Comparison of ENCODE assay signal across 14 cellular contexts in the genomic region with DNA sequence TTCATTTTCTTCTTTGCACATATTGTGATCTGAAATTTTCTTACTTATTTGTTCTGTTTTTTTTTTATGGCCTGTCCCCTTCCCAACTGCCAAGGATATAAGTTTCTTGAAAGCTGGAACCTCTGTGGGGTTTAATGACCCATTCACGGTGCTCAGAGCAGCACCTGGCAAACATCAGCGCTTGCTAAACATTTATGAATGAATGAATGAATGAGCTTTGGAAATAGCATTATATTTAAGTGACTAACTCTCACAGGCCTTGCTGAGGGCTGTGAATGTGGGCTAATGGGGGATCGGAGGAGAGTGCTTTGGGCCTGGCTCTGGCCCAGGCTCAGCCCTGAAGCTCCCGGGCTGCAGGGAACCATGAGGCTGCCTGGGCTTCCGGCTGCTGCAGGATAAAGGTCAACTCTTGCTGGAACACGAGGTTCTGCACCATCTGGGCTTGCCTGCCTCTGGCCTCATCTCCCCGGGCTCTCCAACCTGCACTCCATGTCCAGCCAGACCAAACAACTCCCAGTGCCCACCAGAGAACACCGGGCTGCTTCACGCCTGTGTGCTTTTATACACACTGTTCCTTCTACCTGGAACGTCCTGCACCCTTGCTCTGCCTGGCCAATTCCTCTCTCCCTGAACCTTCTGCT. TPM values are rescaled to one million over a fixed set of nuclear protein-coding genes. Genes with fewer than 3 reads are reported as not detected.
DNase-seq lines count a peak whose midpoint lies in the region; ATAC-seq and TF ChIP-seq lines count a peak whose summit lies in the region.
"Had no signal": no experiment of that assay in that cellular context is flagged by ENCODE, and none has a peak within 500 bp of the region (broad histone marks: within the 10 kb centered on the region; RNA-seq: fewer than 3 reads in every experiment).

No MANE protein-coding gene starts in this region.

- H2AFZ ChIP-seq in ACC112 (ENCODE audit: low read length, unreplicated experiment): peak overlapping the region; percentile 7

- H3K9me3 ChIP-seq in left ventricle myocardium inferior (replicated peaks) (no peaks in the 10 kb centered on the region), prostate gland (no peaks in the 10 kb centered on the region), breast epithelium (no peaks in the 10 kb centered on the region)

- no peak overlapping the region for H3K4me3 ChIP-seq in ACC112 (ENCODE audit: low read depth, low read length)
- H3K4me3 ChIP-seq in left ventricle myocardium inferior: no peak overlapping the region
- no peak overlapping the region for H3K4me3 ChIP-seq in prostate gland
- H3K4me3 ChIP-seq in breast epithelium: no peak overlapping the region

- DNase-seq in left ventricle myocardium inferior: peak; percentile 71
- peak; percentile 77 for DNase-seq in prostate gland (ENCODE audit: low spot score)
- DNase-seq in NCI-H446 (lab: John Stamatoyannopoulos, UW): no peak
- DNase-seq in NCI-H524 treated with DMSO at 0.1 percent for 48 hours (lab: John Stamatoyannopoulos, UW): no peak
- no peak for DNase-seq in breast epithelium (ENCODE audit: low spot score in 2 of 2)
- DNase-seq: activated T-cell treated with anti-CD3 and anti-CD28 coated beads, Interleukin-2, amount 50 U/mL, for 4 hours; cortex of kidney; GDM1; kidney glomerular epithelial cell; NCI-H774; trophoblast cell had no signal

- H3K27ac ChIP-seq in ACC112 (ENCODE audit: low read depth, low read length) (no peak overlapping the region), VCaP (peak overlapping the region; percentile 100), left ventricle myocardium inferior (replicated peaks) (peak overlapping the region; percentile 100), prostate gland (peak overlapping the region; percentile 99 to 100), breast epithelium (peak overlapping the region in 1 of 2 donors; percentile 48)

- no peak for ATAC-seq in GM18511 (IDR thresholded peaks at IDR 0.05; ENCODE audit: unreplicated experiment)
- ATAC-seq: activated T-cell treated with anti-CD3 and anti-CD28 coated beads, Interleukin-2, amount 50 U/mL, for 4 hours had no signal

- no peaks in the 10 kb centered on the region for H3K79me2 ChIP-seq in ACC112 (ENCODE audit: control insufficient read depth, insufficient read depth, low read length, unreplicated experiment)

- H3K4me1 ChIP-seq in ACC112 (ENCODE audit: control insufficient read depth, insufficient read depth, low read length, unreplicated experiment) (peaks cover 56% of the 10 kb centered on the region), left ventricle myocardium inferior (peaks cover 92% of the 10 kb centered on the region), prostate gland (replicated peaks) (peaks cover 73% of the 10 kb centered on the region), breast epithelium (peaks cover 16 to 22% of the 10 kb centered on the region in 2 donors)

- intact Hi-C loops in left ventricle myocardium inferior (cut with micrococcal nuclease): no loop called here
- intact Hi-C loops in prostate gland (cut with DNase I): no loop called here
- intact Hi-C loops in breast epithelium (cut with DNase I; ENCODE audit: low total_unique reads): no loop called here

- WGBS in prostate gland: 47% methylated on average over 10 of the region's 10 CpGs

- TF ChIP-seq POLR2A in prostate gland (IDR thresholded peaks at IDR 0.05): no peak
- no peak for TF ChIP-seq POLR2A in breast epithelium (IDR thresholded peaks at IDR 0.05)

- no peak for TF ChIP-seq CTCF in VCaP (conservative IDR thresholded peaks at IDR 0.05)
- no peak for TF ChIP-seq CTCF in left ventricle myocardium inferior (IDR thresholded peaks at IDR 0.05; ENCODE audit: borderline replicate concordance)
- no peak for TF ChIP-seq CTCF in prostate gland (IDR thresholded peaks at IDR 0.05)
- TF ChIP-seq CTCF in breast epithelium (IDR thresholded peaks at IDR 0.05): no peak

- H3K27me3 ChIP-seq in ACC112 (ENCODE audit: insufficient read depth, low read length): no peaks in the 10 kb centered on the region
- H3K27me3 ChIP-seq in left ventricle myocardium inferior (ENCODE audit: low read depth): no peaks in the 10 kb centered on the region
- H3K27me3 ChIP-seq in prostate gland (replicated peaks; ENCODE audit: insufficient read depth): no peaks in the 10 kb centered on the region
- no peaks in the 10 kb centered on the region for H3K27me3 ChIP-seq in breast epithelium

- H3K36me3 ChIP-seq in ACC112 (ENCODE audit: insufficient read depth, low read length) (no peaks in the 10 kb centered on the region), left ventricle myocardium inferior (no peaks in the 10 kb centered on the region), prostate gland (no peaks in the 10 kb centered on the region), breast epithelium (no peaks in the 10 kb centered on the region)

RNA-seq across cellular contexts. Expression of a gene that starts 14.6 kb away (rescaled TPM):
- total RNA-seq in left ventricle myocardium inferior (not detected), prostate gland (1 to 10 TPM; 1.7 to 4.4 TPM), breast epithelium (1 to 10 TPM in 1 of 3 donors, under 1 TPM in 2; 0.29 to 1.4 (median 0.33) TPM)

RNA-seq across cellular contexts. Expression of a gene that starts 33.5 kb away (rescaled TPM):
- 101 TPM for total RNA-seq in left ventricle myocardium inferior
- total RNA-seq in prostate gland: 100 to 1,000 TPM; 201 to 248 TPM
- total RNA-seq in breast epithelium: 100 to 1,000 TPM; 167 to 970 (median 266) TPM

RNA-seq across cellular contexts. Expression of a gene that starts 54.2 kb away (rescaled TPM):
- total RNA-seq in left ventricle myocardium inferior (not detected), prostate gland (not detected), breast epithelium (1 to 10 TPM in 1 of 3 donors, not detected in 2; 2.3 TPM)
- total RNA-seq: activated T-cell treated with anti-CD3 and anti-CD28 coated beads, Interleukin-2, amount 50 U/mL, for 4 hours had no signal

RNA-seq across cellular contexts. Expression of a gene that starts 58.6 kb away (rescaled TPM):
- not detected for total RNA-seq in left ventricle myocardium inferior
- total RNA-seq in prostate gland: not detected
- total RNA-seq in breast epithelium: 1 to 10 TPM in 1 of 3 donors, not detected in 2; 1.3 TPM
- total RNA-seq: activated T-cell treated with anti-CD3 and anti-CD28 coated beads, Interleukin-2, amount 50 U/mL, for 4 hours had no signal

Comparison
In these comparisons a context has a peak if more than half of its experiments do, and no peak if none do; other contexts are left out.
1. DNase-seq: peak in left ventricle myocardium inferior (single experiment) and prostate gland (single experiment); none in NCI-H446 (0 of 2), NCI-H524 treated with DMSO at 0.1 percent for 48 hours (single experiment) and breast epithelium (0 of 2).